1 cellular context compared by ENCODE assay signal in genomic region chr16:70430667-70431536, GRCh38.
TF ChIP-seq lines count a peak whose summit lies in the region.

No MANE protein-coding gene starts in this region.

TF ChIP-seq in endothelial cell of umbilical vein, 7 proteins besides CTCF, POLR2A, EP300 and RAD21:
- no peak for TF ChIP-seq GATA2 (IDR thresholded peaks at IDR 0.05; ENCODE audit: insufficient read depth, insufficient read length, low read depth, low read length)
- TF ChIP-seq, protein P1, sequence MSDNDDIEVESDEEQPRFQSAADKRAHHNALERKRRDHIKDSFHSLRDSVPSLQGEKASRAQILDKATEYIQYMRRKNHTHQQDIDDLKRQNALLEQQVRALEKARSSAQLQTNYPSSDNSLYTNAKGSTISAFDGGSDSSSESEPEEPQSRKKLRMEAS (IDR thresholded peaks at IDR 0.05; ENCODE audit: insufficient read depth, insufficient read length) = no peak
- no peak for TF ChIP-seq JUN (IDR thresholded peaks at IDR 0.05; ENCODE audit: borderline replicate concordance, insufficient read depth, insufficient read length, low read depth)
- no peak for TF ChIP-seq EZH2 (IDR thresholded peaks at IDR 0.05; ENCODE audit: borderline replicate concordance, low read depth, low read length, severe bottlenecking)
- TF ChIP-seq POLR2AphosphoS5 (IDR thresholded peaks at IDR 0.05; ENCODE audit: insufficient read depth, low read depth, low read length) = no peak
- TF ChIP-seq FOS (IDR thresholded peaks at IDR 0.05; ENCODE audit: borderline replicate concordance, insufficient read depth, low read length) = no peak
- no peak for TF ChIP-seq MYC (IDR thresholded peaks at IDR 0.05; ENCODE audit: low read depth, low read length)
